In genomic region chr4:125703443-125703842, GRCh38 we compare ENCODE assay signal across 16 cellular contexts.
DNase-seq lines count a peak whose midpoint lies in the region; ATAC-seq and TF ChIP-seq lines count a peak whose summit lies in the region.
"Had no signal": no experiment of that assay in that cellular context is flagged by ENCODE, and none has a peak within 500 bp of the region (broad histone marks: within the 10 kb centered on the region; RNA-seq: fewer than 3 reads in every experiment).

No MANE protein-coding gene starts in this region.

- H3K4me3 Mint-ChIP-seq in nephron progenitor cell, result no peak overlapping the region
- H3K4me3 Mint-ChIP-seq in effector memory CD8-positive, alpha-beta T cell, result no peak overlapping the region
- H3K4me3 Mint-ChIP-seq: activated B cell treated with CpG ODN at 0.5 μM for 24 hours, H9 had no signal

- no peaks in the 10 kb centered on the region for H3K36me3 Mint-ChIP-seq in nephron progenitor cell (ENCODE audit: low read depth)
- peaks cover 3% of the 10 kb centered on the region for H3K36me3 Mint-ChIP-seq in effector memory CD8-positive, alpha-beta T cell (ENCODE audit: insufficient read depth)
- H3K36me3 Mint-ChIP-seq: activated naive CD4-positive, alpha-beta T cell treated with anti-CD3 and anti-CD28 coated beads, Interleukin-2, amount 50 U/mL, for 72 hours had no signal

- H3K27me3 Mint-ChIP-seq in nephron progenitor cell (ENCODE audit: low read depth, poor library complexity), result peaks cover 7% of the 10 kb centered on the region
- no peaks in the 10 kb centered on the region for H3K27me3 Mint-ChIP-seq in effector memory CD8-positive, alpha-beta T cell
- H3K27me3 Mint-ChIP-seq: activated B cell treated with CpG ODN at 0.5 μM for 24 hours had no signal

- peak overlapping the region; percentile 7 for H3K27ac Mint-ChIP-seq in nephron progenitor cell
- no peak overlapping the region for H3K27ac Mint-ChIP-seq in effector memory CD8-positive, alpha-beta T cell
- H3K27ac Mint-ChIP-seq: activated B cell treated with CpG ODN at 0.5 μM for 24 hours; activated naive CD4-positive, alpha-beta T cell treated with anti-CD3 and anti-CD28 coated beads, Interleukin-2, amount 50 U/mL, for 72 hours; H9 had no signal

- H3K4me3 ChIP-seq in epithelial cell of esophagus (ENCODE audit: low read length), result no peak overlapping the region
- H3K4me3 ChIP-seq: esophagus squamous epithelium, upper lobe of right lung had no signal

- no peaks in the 10 kb centered on the region for H3K4me1 Mint-ChIP-seq in nephron progenitor cell
- no peaks in the 10 kb centered on the region for H3K4me1 Mint-ChIP-seq in effector memory CD8-positive, alpha-beta T cell (ENCODE audit: low read depth in 2 of 2)
- H3K4me1 Mint-ChIP-seq: activated B cell treated with CpG ODN at 0.5 μM for 24 hours had no signal

- ATAC-seq in effector memory CD8-positive, alpha-beta T cell (replicated peaks), result no peak
- ATAC-seq: activated naive CD4-positive, alpha-beta T cell treated with anti-CD3 and anti-CD28 coated beads, Interleukin-2, amount 50 U/mL, for 72 hours; upper lobe of right lung had no signal

- peaks cover 2% of the 10 kb centered on the region for H3K9me3 Mint-ChIP-seq in nephron progenitor cell
- peaks cover 0 to 3% of the 10 kb centered on the region in 2 donors for H3K9me3 Mint-ChIP-seq in effector memory CD8-positive, alpha-beta T cell

- TF ChIP-seq CTCF in epithelial cell of esophagus (IDR thresholded peaks at IDR 0.05; ENCODE audit: insufficient read depth, low read depth, low read length, missing control alignments), result no peak
- no peak for TF ChIP-seq CTCF in nephron progenitor cell (IDR thresholded peaks at IDR 0.05)

- DNase-seq in EH (ENCODE audit: low read depth) (peak; percentile 50), NCI-H69 (lab: John Stamatoyannopoulos, UW) (peak; percentile 3), epithelial cell of esophagus (ENCODE audit: low read depth) (peak; percentile 33), nephron progenitor cell (no peak), NAMALWA (ENCODE audit: low spot score) (no peak)
- DNase-seq in stimulated activated CD4-positive, alpha-beta T cell treated with anti-CD3 and anti-CD28 coated beads, Interleukin-15, amount 100 ng/mL, for 24 hours, result no peak
- no peak for DNase-seq in effector memory CD8-positive, alpha-beta T cell
- no peak for DNase-seq in stimulated activated CD4-positive, alpha-beta T cell treated with anti-CD3 and anti-CD28 coated beads, Interleukin-1b, Interleukin-23, amount 100 ng/mL, for 48 hours
- DNase-seq: activated B cell treated with CpG ODN at 0.5 μM for 24 hours; activated CD8-positive, alpha-beta memory T cell treated with anti-CD3 and anti-CD28 coated beads, Interleukin-2, amount 50 U/mL, for 48 hours; esophagus squamous epithelium; H9; NCI-H2081; stimulated activated CD4-positive, alpha-beta T cell treated with anti-CD3 and anti-CD28 coated beads, Interleukin-2, amount 100 ng/mL, for 48 hours; upper lobe of right lung had no signal

Comparison
In these comparisons a context has a peak if more than half of its experiments do, and no peak if none do; other contexts are left out.
1. DNase-seq: peak in EH (single experiment), NCI-H69 (single experiment) and epithelial cell of esophagus (single experiment); none in nephron progenitor cell (single experiment), NAMALWA (single experiment), stimulated activated CD4-positive, alpha-beta T cell treated with anti-CD3 and anti-CD28 coated beads, Interleukin-15, amount 100 ng/mL, for 24 hours (single experiment), effector memory CD8-positive, alpha-beta T cell (0 of 3) and stimulated activated CD4-positive, alpha-beta T cell treated with anti-CD3 and anti-CD28 coated beads, Interleukin-1b, Interleukin-23, amount 100 ng/mL, for 48 hours (single experiment).